In genomic region chr12:92395322-92395721, GRCh38 we compare ENCODE assay signal across 24 cellular contexts.
"Had no signal": no experiment of that assay in that cellular context is flagged by ENCODE, and none has a peak within 500 bp of the region (broad histone marks: within the 10 kb centered on the region; RNA-seq: fewer than 3 reads in every experiment).

No MANE protein-coding gene starts in this region.

- ATAC-seq: heart right ventricle, left cardiac atrium had no signal

- H3K4me3 ChIP-seq: adrenal gland, ascending aorta, heart right ventricle, ovary, prostate gland, right atrium auricular region, testis, uterus had no signal

- H3K27me3 ChIP-seq: adrenal gland, ascending aorta, brain microvascular endothelial cell, heart right ventricle, neutrophil, ovary, right atrium auricular region, testis, uterus had no signal

- DNase-seq: activated CD4-positive, CD25-positive, alpha-beta regulatory T cell treated with anti-CD3 and anti-CD28 coated beads, Interleukin-2, amount 50 U/mL, for 72 hours; activated naive CD4-positive, alpha-beta T cell; adrenal gland; brain microvascular endothelial cell; dermis blood vessel endothelial cell; effector CD8-positive, alpha-beta T cell; foreskin fibroblast; heart right ventricle; islet precursor cell; left cardiac atrium; midbrain; ovary; stimulated activated CD4-positive, alpha-beta T cell treated with anti-CD3 and anti-CD28 coated beads, Interleukin-12 subunit alpha, Interleukin-12 subunit beta, amount 100 ng/mL, for 4 hours; SW 1271; testis; trophoblast cell; uterus; WERI-Rb-1 had no signal

- H3K4me1 ChIP-seq: ascending aorta, prostate gland, uterus had no signal

- H3K4me3 Mint-ChIP-seq: nephron had no signal

- H3K36me3 ChIP-seq: adrenal gland, ascending aorta, brain microvascular endothelial cell, heart right ventricle, neutrophil, ovary, prostate gland, right atrium auricular region, uterus, WERI-Rb-1 had no signal

- H3K9me3 ChIP-seq: neutrophil, ovary, prostate gland, testis had no signal

- H3K27ac ChIP-seq: adrenal gland, ascending aorta, brain microvascular endothelial cell, neutrophil, ovary, prostate gland, right atrium auricular region, testis, uterus, WERI-Rb-1 had no signal

- H3K27ac Mint-ChIP-seq: activated T-helper 2 cell treated with anti-CD3 and anti-CD28 coated beads, Interferon-gamma antibody, Interleukin-2, Interleukin-4, amounts not matched to agents 10 μg/mL and 5 μg/mL and 100 μg/mL, durations not matched to agents 14 hours and 24 hours and 36 hours; nephron had no signal
